Comparison of ENCODE assay signal across 24 cellular contexts in genomic region chr4:106301393-106302084, GRCh38. TPM values are rescaled to one million over a fixed set of nuclear protein-coding genes. Genes with fewer than 3 reads are reported as not detected.
A peak's percentile ranks its signal among the peaks of the same experiment; 100 is the strongest.
DNase-seq lines count a peak whose midpoint lies in the region; ATAC-seq and TF ChIP-seq lines count a peak whose summit lies in the region.
"Had no signal": no experiment of that assay in that cellular context is flagged by ENCODE, and none has a peak within 500 bp of the region (broad histone marks: within the 10 kb centered on the region; RNA-seq: fewer than 3 reads in every experiment).

No MANE protein-coding gene starts in this region.

- no peak overlapping the region for H4K8ac ChIP-seq in H9 (replicated peaks; ENCODE audit: insufficient read length, low read depth, low read length)

- H4K20me1 ChIP-seq in H9 (ENCODE audit: control insufficient read depth, insufficient read depth, insufficient read length) = no peaks in the 10 kb centered on the region

- H3K27ac ChIP-seq in H9 (ENCODE audit: insufficient read length, low read depth, low read length) = no peak overlapping the region
- H3K27ac ChIP-seq: KMS-11 had no signal

- ATAC-seq in HG02588 (IDR thresholded peaks at IDR 0.05; ENCODE audit: unreplicated experiment) = no peak
- ATAC-seq: activated T-cell treated with anti-CD3 and anti-CD28 coated beads, Interleukin-2, amount 50 U/mL, for 4 hours; left cardiac atrium had no signal

- H2AK5ac ChIP-seq in H9 (ENCODE audit: insufficient read length, low read length) = no peak overlapping the region

- no peak overlapping the region for H4K5ac ChIP-seq in H9 (ENCODE audit: insufficient read length, low read depth, low read length)

- no peak overlapping the region for H2AFZ ChIP-seq in H9 (ENCODE audit: low read length)

- H3K4me1 ChIP-seq in H9 (ENCODE audit: insufficient read depth, low read length) = no peaks in the 10 kb centered on the region

- H3K18ac ChIP-seq in H9 (ENCODE audit: insufficient read length, low read depth, low read length) = no peak overlapping the region

- no peak overlapping the region for H3K4me3 ChIP-seq in AG10803 (ENCODE audit: low read length)
- no peak overlapping the region for H3K4me3 ChIP-seq in cardiac fibroblast (replicated peaks in 1 of 2; ENCODE audit: low read depth in 2 of 2, low read length in 2 of 2)
- H3K4me3 ChIP-seq in MG63 = no peak overlapping the region

- no peaks in the 10 kb centered on the region for H3K23me2 ChIP-seq in H9 (ENCODE audit: insufficient read length, low read depth, low read length, poor library complexity, severe bottlenecking)

- H3K4me2 ChIP-seq in H9 (ENCODE audit: insufficient read depth, insufficient read length, low read length) = no peak overlapping the region
- H3K4me2 ChIP-seq: KMS-11 had no signal

- no peaks in the 10 kb centered on the region for H3K79me2 ChIP-seq in H9 (ENCODE audit: insufficient read depth, low read length)

- WGBS in H9 (ENCODE audit: extremely low coverage, insufficient read length, low lambda C conversion rate) = no CpG with 5 or more reads among the region's 2 CpGs

- H3K4ac ChIP-seq in H9 (ENCODE audit: low read depth, low read length) = no peak overlapping the region

- no peak overlapping the region for H3K56ac ChIP-seq in H9 (ENCODE audit: insufficient read length, low read depth, low read length)

- no peak overlapping the region for H3T11ph ChIP-seq in H9 (ENCODE audit: low read length)

- H3K79me1 ChIP-seq in H9 (ENCODE audit: insufficient read depth, low read depth, low read length, poor library complexity, severe bottlenecking) = no peaks in the 10 kb centered on the region

- H2BK12ac ChIP-seq in H9 (ENCODE audit: insufficient read length, low read depth, low read length) = no peak overlapping the region

- no peak overlapping the region for H2BK15ac ChIP-seq in H9 (ENCODE audit: low read depth, low read length)

- TF ChIP-seq CTCF in AG10803 (conservative IDR thresholded peaks at IDR 0.05; ENCODE audit: low read length) (no peak), H9 (conservative IDR thresholded peaks at IDR 0.05) (no peak), cardiac fibroblast (IDR thresholded peaks at IDR 0.05; ENCODE audit: low read depth, low read length) (no peak)

- H2BK20ac ChIP-seq in H9 (ENCODE audit: low read depth, low read length, poor library complexity, severe bottlenecking) = no peak overlapping the region

- no peak overlapping the region for H4K91ac ChIP-seq in H9 (ENCODE audit: insufficient read length, low read depth, low read length)

- no peak overlapping the region for H3K14ac ChIP-seq in H9 (ENCODE audit: insufficient read depth, low read length)

- no peaks in the 10 kb centered on the region for H3K27me3 Mint-ChIP-seq in H9 (ENCODE audit: low read depth)
- H3K27me3 Mint-ChIP-seq: activated naive CD4-positive, alpha-beta T cell treated with anti-CD3 and anti-CD28 coated beads, Interleukin-2, amount 10 ng/mL, durations not matched to agents 7 days and 5 days; memory B cell; naive B cell had no signal

- H3K9ac ChIP-seq in H9 (ENCODE audit: extremely low read depth, insufficient read length, low read length) = no peak overlapping the region
- H3K9ac ChIP-seq: KMS-11 had no signal

- H2BK5ac ChIP-seq in H9 (ENCODE audit: insufficient read length, low read length) = no peak overlapping the region

- no peak overlapping the region for H3K23ac ChIP-seq in H9 (ENCODE audit: insufficient read length, low read depth, low read length)

- peaks cover 6% of the 10 kb centered on the region; the same call in 1 of the 2 replicates for H3K36me3 ChIP-seq in MG63

- no peaks in the 10 kb centered on the region for H3K9me3 ChIP-seq in H9 (ENCODE audit: control insufficient read depth, low read depth, low read length)
- no peaks in the 10 kb centered on the region for H3K9me3 ChIP-seq in MG63

- H3K4me1 Mint-ChIP-seq in H9 = peaks cover 46 to 49% of the 10 kb centered on the region in 2 experiments
- H3K4me1 Mint-ChIP-seq: activated naive CD4-positive, alpha-beta T cell treated with anti-CD3 and anti-CD28 coated beads, Interleukin-2, amount 10 ng/mL, durations not matched to agents 7 days and 5 days had no signal

- peak; percentile 77 for DNase-seq in AG10803 (ENCODE audit: low read depth)
- DNase-seq in H9 = no peak
- peak; percentile 32 to 64 for DNase-seq in cardiac fibroblast (ENCODE audit: low read depth in 2 of 2)
- peak; percentile 65 for DNase-seq in iris pigment epithelial cell (ENCODE audit: low read depth)
- no peak for DNase-seq in NCI-H82 treated with DMSO at 0.1 percent for 48 hours (lab: John Stamatoyannopoulos, UW; ENCODE audit: unreplicated experiment)
- DNase-seq in MG63 = no peak
- no peak for DNase-seq in NCI-H146 (lab: John Stamatoyannopoulos, UW)
- DNase-seq: ACHN; activated naive CD4-positive, alpha-beta T cell treated with anti-CD3 and anti-CD28 coated beads, Interleukin-2, amount 10 ng/mL, durations not matched to agents 7 days and 5 days; activated T-cell treated with anti-CD3 and anti-CD28 coated beads, Interleukin-2, amount 50 U/mL, for 4 hours; anterior cingulate cortex; central memory CD4-positive, alpha-beta T cell; DMS 273 treated with DMSO at 0.1 percent for 48 hours; glutamatergic neuron; left cardiac atrium; MV-4-11; naive B cell; NCI-H187 treated with DMSO at 0.1 percent for 48 hours; NCI-H69; occipital lobe had no signal

- H3K27me3 ChIP-seq in H9 (ENCODE audit: insufficient read depth, low read length) (no peaks in the 10 kb centered on the region), MG63 (no peaks in the 10 kb centered on the region)

- no peak overlapping the region for H2BK120ac ChIP-seq in H9 (ENCODE audit: low read depth, low read length, poor library complexity, severe bottlenecking)

- peaks cover 6 to 13% (median 8%) of the 10 kb centered on the region in 3 experiments for H3K36me3 Mint-ChIP-seq in H9 (ENCODE audit: insufficient read depth in 1 of 3, low read depth in 3 of 3)

- H3K9me3 Mint-ChIP-seq in H9 = no peaks in the 10 kb centered on the region
- H3K9me3 Mint-ChIP-seq: activated naive CD4-positive, alpha-beta T cell treated with anti-CD3 and anti-CD28 coated beads, Interleukin-2, amount 10 ng/mL, durations not matched to agents 7 days and 5 days; activated T-cell treated with anti-CD3 and anti-CD28 coated beads, Interleukin-2, amount 50 U/mL, for 4 hours; memory B cell; naive B cell had no signal

- H3K4me3 Mint-ChIP-seq in H9 = no peak overlapping the region
- H3K4me3 Mint-ChIP-seq: activated naive CD4-positive, alpha-beta T cell treated with anti-CD3 and anti-CD28 coated beads, Interleukin-2, amount 10 ng/mL, durations not matched to agents 7 days and 5 days; activated T-cell treated with anti-CD3 and anti-CD28 coated beads, Interleukin-2, amount 50 U/mL, for 4 hours; CD14-positive monocyte; memory B cell had no signal

- peak overlapping the region; percentile 45 to 94 (median 71); a peak in 5 of 7 replicates for H3K27ac Mint-ChIP-seq in H9
- H3K27ac Mint-ChIP-seq: activated naive CD4-positive, alpha-beta T cell treated with anti-CD3 and anti-CD28 coated beads, Interleukin-2, amount 10 ng/mL, durations not matched to agents 7 days and 5 days; CD14-positive monocyte; memory B cell had no signal

RNA-seq across cellular contexts. Expression of gene TBCK, which starts 14.5 kb away (rescaled TPM):
- total RNA-seq in H9 (2021) = 22.1 and 23.4 TPM in 2 replicates
- total RNA-seq in MG63 (2014; rRNA removed; shearing (Covaris generic); ENCODE audit: low replicate concordance) = 9.2 and 12.1 TPM in 2 replicates

RNA-seq across cellular contexts. Expression of gene AIMP1, which starts 14.8 kb away (rescaled TPM):
- 36.8 and 37.1 TPM in 2 replicates for total RNA-seq in H9 (2021)
- total RNA-seq in MG63 (2014; rRNA removed; shearing (Covaris generic); ENCODE audit: low replicate concordance) = 31.8 and 51.5 TPM in 2 replicates

Comparison
In these comparisons a context has a peak if more than half of its experiments do, and no peak if none do; other contexts are left out.
1. DNase-seq: peak in AG10803 (single experiment), cardiac fibroblast (2 of 2) and iris pigment epithelial cell (single experiment); none in H9 (single experiment), NCI-H82 treated with DMSO at 0.1 percent for 48 hours (single experiment), MG63 (single experiment) and NCI-H146 (single experiment).